7 cellular contexts compared by ENCODE assay signal in genomic region chr15:27627623-27628022, GRCh38.
"Had no signal": no experiment of that assay in that cellular context is flagged by ENCODE, and none has a peak within 500 bp of the region (broad histone marks: within the 10 kb centered on the region; RNA-seq: fewer than 3 reads in every experiment).

No MANE protein-coding gene starts in this region.

- DNase-seq: GOT3, H7, HFFc6, KG1 had no signal

- H3K4me3 ChIP-seq: HAP-1 had no signal

- H3K36me3 ChIP-seq: HAP-1 had no signal

- FAIRE-seq: HTR-8/SVneo had no signal

- H3K4me1 ChIP-seq: HAP-1 had no signal

- ATAC-seq: HCT116 had no signal
